Comparison of ENCODE assay signal across 7 cellular contexts in the genomic region with DNA sequence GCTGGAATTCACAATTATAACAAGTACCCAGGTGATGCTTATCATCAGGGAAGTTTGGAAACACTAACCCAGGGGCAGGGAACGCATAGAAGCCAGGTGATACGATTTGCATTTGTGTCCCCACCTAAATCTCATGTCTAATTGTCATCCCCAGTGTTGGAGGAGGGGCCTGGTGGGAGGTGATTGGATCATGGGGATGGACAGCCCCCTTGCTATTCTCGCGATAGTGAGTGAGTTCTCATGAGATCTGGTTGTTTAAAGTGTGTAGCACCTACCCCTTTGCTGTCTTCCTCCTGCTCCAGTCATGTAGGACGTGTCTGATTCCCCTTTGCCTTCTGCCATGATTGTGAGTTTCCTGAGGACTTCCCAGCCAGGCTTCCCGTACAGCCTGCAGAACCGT.
"Had no signal": no experiment of that assay in that cellular context is flagged by ENCODE, and none has a peak within 500 bp of the region (broad histone marks: within the 10 kb centered on the region; RNA-seq: fewer than 3 reads in every experiment).

No MANE protein-coding gene starts in this region.

- DNase-seq: GM23248, GOT3, H9, HCEC 1CT, KG1 had no signal

- FAIRE-seq: H54 had no signal

- H3K36me3 Mint-ChIP-seq: IgD-negative memory B cell had no signal

- H3K4me3 ChIP-seq: GM23248 had no signal

- H3K4me3 Mint-ChIP-seq: H9, IgD-negative memory B cell had no signal

- H3K27ac ChIP-seq: GM23248 had no signal

- H2AFZ ChIP-seq: GM23248 had no signal

- H3K4me1 Mint-ChIP-seq: IgD-negative memory B cell had no signal

- H3K27ac Mint-ChIP-seq: H9, IgD-negative memory B cell had no signal

- H3K9ac ChIP-seq: GM23248 had no signal
